Comparison of ENCODE assay signal across 8 cellular contexts in the genomic region with DNA sequence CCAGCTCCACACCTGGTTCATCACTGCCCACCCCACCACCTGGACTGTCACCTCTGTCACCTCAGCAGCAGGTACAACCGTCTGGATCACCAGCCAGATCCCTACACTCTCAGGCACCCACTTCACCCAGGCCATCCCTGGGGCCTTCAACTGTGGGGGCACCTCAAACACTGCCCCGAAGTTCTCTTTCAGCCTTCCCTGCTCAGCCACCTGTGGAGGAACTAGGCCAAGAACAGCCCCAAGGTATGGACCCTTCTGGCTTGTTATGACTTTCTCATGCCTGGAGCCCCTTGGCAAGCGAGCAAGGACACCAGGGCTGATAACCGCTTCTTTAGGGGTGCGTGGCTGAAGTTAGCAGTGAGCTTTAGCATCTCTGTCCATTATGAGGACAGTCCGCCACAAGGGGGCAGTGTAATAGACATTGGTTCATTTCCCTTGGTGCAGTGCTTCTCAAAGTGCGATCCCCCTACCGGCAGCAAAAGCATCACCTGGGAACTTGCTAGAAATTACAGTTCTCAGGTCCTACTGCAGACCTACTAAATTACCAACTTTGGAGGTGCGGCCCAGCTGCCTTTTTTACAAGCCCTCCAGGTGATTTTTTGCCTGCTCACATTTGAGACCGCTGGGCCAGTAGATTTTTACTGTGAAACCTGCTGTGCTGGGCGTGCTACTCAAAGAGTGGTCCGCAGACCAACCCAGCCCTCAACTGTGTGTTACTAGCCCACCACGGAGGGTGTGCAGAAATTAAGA. TPM values are rescaled to one million over a fixed set of nuclear protein-coding genes. Genes with fewer than 3 reads are reported as not detected.
DNase-seq lines count a peak whose midpoint lies in the region; ATAC-seq, FAIRE-seq and TF ChIP-seq lines count a peak whose summit lies in the region.

No MANE protein-coding gene starts in this region.

- H4K20me1 ChIP-seq in OCI-LY7 (ENCODE audit: insufficient read depth, low read length): no peaks in the 10 kb centered on the region

- POLR2A ChIA-PET in OCI-LY7 (lab: Charles Lee): no interaction called here
- POLR2A ChIA-PET in naive thymus-derived CD4-positive, alpha-beta T cell (lab: Charles Lee): interaction anchor here (0.6 to 0.9 kb wide), 2 partner anchors 77 to 182 kb away, joined by 3 to 5 read pairs; no protein-coding TSS in a partner anchor

- no peaks in the 10 kb centered on the region for H3K9me2 ChIP-seq in OCI-LY7 (ENCODE audit: insufficient read depth, low read length)

- peaks cover 0 to 29% (median 5%) of the 10 kb centered on the region in 5 donors for H3K27me3 Mint-ChIP-seq in naive thymus-derived CD4-positive, alpha-beta T cell

- H3K9me3 ChIP-seq in OCI-LY7 (ENCODE audit: low read length): no peaks in the 10 kb centered on the region
- no peaks in the 10 kb centered on the region for H3K9me3 ChIP-seq in naive thymus-derived CD4-positive, alpha-beta T cell (ENCODE audit: control insufficient read depth in 2 of 3, low read length in 3 of 3)

- TF ChIP-seq CTCF in AG10803 (conservative IDR thresholded peaks at IDR 0.05; ENCODE audit: low read length) (peak; percentile 97), OCI-LY7 (conservative IDR thresholded peaks at IDR 0.05; ENCODE audit: low read length) (peak; percentile 97)

- H3K4me1 ChIP-seq in OCI-LY7 (ENCODE audit: insufficient read depth, low read length, poor library complexity, severe bottlenecking): peaks cover 4% of the 10 kb centered on the region
- H3K4me1 ChIP-seq in naive thymus-derived CD4-positive, alpha-beta T cell (ENCODE audit: control insufficient read depth in 2 of 2, insufficient read depth in 2 of 2, low read length in 2 of 2): no peaks in the 10 kb centered on the region

- peak; percentile 99 for FAIRE-seq in GM19239 (lab: Jason Lieb, UNC)

- no peak overlapping the region for H3K27ac ChIP-seq in OCI-LY7 (ENCODE audit: low read depth, low read length, poor library complexity, severe bottlenecking)
- no peak overlapping the region for H3K27ac ChIP-seq in naive thymus-derived CD4-positive, alpha-beta T cell (ENCODE audit: low read depth, low read length)

- DNase-seq in AG10803 (ENCODE audit: low read depth) (peak; percentile 84), GM19239 (ENCODE audit: insufficient read length, low spot score) (peak; percentile 76), KG1 (lab: John Stamatoyannopoulos, UW) (peak; percentile 81), OCI-LY7 (ENCODE audit: low spot score) (peak; percentile 95), erythroblast (lab: John Stamatoyannopoulos, UW) (peak; percentile 92 to 96)
- peak; percentile 94 for DNase-seq in activated CD8-positive, alpha-beta memory T cell treated with anti-CD3 and anti-CD28 coated beads, Interleukin-2, amount 50 U/mL, for 4 hours
- DNase-seq in naive thymus-derived CD4-positive, alpha-beta T cell: peak; percentile 74 to 92 (median 88)
- peak; percentile 64 to 91 for DNase-seq in stimulated activated CD8-positive, alpha-beta memory T cell treated with anti-CD3 and anti-CD28 coated beads, Interleukin-7, amount 100 ng/mL, for 48 hours (ENCODE audit: extremely low read depth in 1 of 2, low read depth in 1 of 2)

- H3K4me3 ChIP-seq in AG10803 (ENCODE audit: low read length) (no peak overlapping the region), OCI-LY7 (ENCODE audit: low read depth, low read length, poor library complexity, severe bottlenecking) (no peak overlapping the region)
- no peak overlapping the region for H3K4me3 ChIP-seq in naive thymus-derived CD4-positive, alpha-beta T cell (ENCODE audit: low read length)

- CTCF ChIA-PET in OCI-LY7 (lab: Charles Lee; ENCODE audit: unreplicated experiment): interaction anchor here (0.6 to 1.6 kb wide), 3 partner anchors 9 to 19 kb away, joined by 3 to 7 read pairs (median 4); no protein-coding TSS in a partner anchor
- CTCF ChIA-PET in naive thymus-derived CD4-positive, alpha-beta T cell (lab: Charles Lee): interaction anchor here (1.0 to 1.6 kb wide), 16 partner anchors 9 to 378 kb away, joined by 3 to 14 read pairs (median 5); partner anchors contain the start of gene MAPK14

- no peaks in the 10 kb centered on the region for H3K36me3 ChIP-seq in OCI-LY7 (ENCODE audit: insufficient read depth, low read length)
- no peaks in the 10 kb centered on the region for H3K36me3 ChIP-seq in naive thymus-derived CD4-positive, alpha-beta T cell (ENCODE audit: control insufficient read depth in 2 of 3, insufficient read depth in 3 of 3, low read length in 3 of 3)

- no peak overlapping the region for H3K4me3 Mint-ChIP-seq in naive thymus-derived CD4-positive, alpha-beta T cell

- H3K27ac Mint-ChIP-seq in naive thymus-derived CD4-positive, alpha-beta T cell: peak overlapping the region in 4 of 9 donors; percentile 29 to 59 (median 48)

- ATAC-seq in naive thymus-derived CD4-positive, alpha-beta T cell: peak; percentile 100

- no peak overlapping the region for H3K4me2 ChIP-seq in OCI-LY7 (ENCODE audit: low read length)

- H3K79me2 ChIP-seq in OCI-LY7 (ENCODE audit: insufficient read depth, low read depth, low read length): no peaks in the 10 kb centered on the region

- peak overlapping the region; percentile 32; the same call in 1 of the 2 replicates for H2AFZ ChIP-seq in OCI-LY7 (ENCODE audit: low read length)

- H3K9me3 Mint-ChIP-seq in naive thymus-derived CD4-positive, alpha-beta T cell: peaks cover 0 to 3% (median 0%) of the 10 kb centered on the region in 11 donors

- no TSS peak for BruUV-seq in OCI-LY7 (replicated peaks; lab: Mats Ljungman, UMichigan)

- peaks cover 0 to 8% (median 6%) of the 10 kb centered on the region in 7 donors for H3K4me1 Mint-ChIP-seq in naive thymus-derived CD4-positive, alpha-beta T cell

- no peaks in the 10 kb centered on the region for H3K27me3 ChIP-seq in naive thymus-derived CD4-positive, alpha-beta T cell (ENCODE audit: control insufficient read depth in 2 of 2, insufficient read depth in 2 of 2, low read length in 2 of 2)

- no peaks in the 10 kb centered on the region for H3K36me3 Mint-ChIP-seq in naive thymus-derived CD4-positive, alpha-beta T cell

- no peak for TF ChIP-seq POLR2A in erythroblast (IDR thresholded peaks at IDR 0.05; ENCODE audit: low read length)

- intact Hi-C loops in OCI-LY7 (cut with micrococcal nuclease; ENCODE audit: unreplicated experiment): loop anchor here (1.0 to 5.0 kb wide), 3 partner anchors 58 to 276 kb away; partner anchors contain the start of gene MAPK14
- intact Hi-C loops in naive thymus-derived CD4-positive, alpha-beta T cell (cut with micrococcal nuclease): loop anchor here (1.0 to 2.0 kb wide), 6 partner anchors 58 to 456 kb away; partner anchors contain the start of gene MAPK14 (in 2 of the 2)

RNA-seq across cellular contexts. Expression of gene PNPLA1, which starts 32.5 kb away (rescaled TPM):
- not detected in 2 replicates for total RNA-seq in OCI-LY7 (2014; rRNA removed; shearing (Covaris generic))
- total RNA-seq in OCI-LY7 (2022): not detected in 2 replicates
- total RNA-seq in naive thymus-derived CD4-positive, alpha-beta T cell: 1 to 10 TPM in 1 of 5 experiments, under 1 TPM in 1, not detected in 3; 0.66 to 2.0 TPM
- not detected for polyA plus RNA-seq in naive thymus-derived CD4-positive, alpha-beta T cell

RNA-seq across cellular contexts. Expression of gene BNIP5, which starts 34.3 kb away (rescaled TPM):
- total RNA-seq in OCI-LY7 (2014; rRNA removed; shearing (Covaris generic)): not detected in 2 replicates
- not detected in 2 replicates for total RNA-seq in OCI-LY7 (2022)
- under 1 TPM in 1 of 5 experiments, not detected in 4; 0.05 TPM for total RNA-seq in naive thymus-derived CD4-positive, alpha-beta T cell
- polyA plus RNA-seq in naive thymus-derived CD4-positive, alpha-beta T cell: not detected
